Comparison of ENCODE assay signal across 1 cellular context in the genomic region with DNA sequence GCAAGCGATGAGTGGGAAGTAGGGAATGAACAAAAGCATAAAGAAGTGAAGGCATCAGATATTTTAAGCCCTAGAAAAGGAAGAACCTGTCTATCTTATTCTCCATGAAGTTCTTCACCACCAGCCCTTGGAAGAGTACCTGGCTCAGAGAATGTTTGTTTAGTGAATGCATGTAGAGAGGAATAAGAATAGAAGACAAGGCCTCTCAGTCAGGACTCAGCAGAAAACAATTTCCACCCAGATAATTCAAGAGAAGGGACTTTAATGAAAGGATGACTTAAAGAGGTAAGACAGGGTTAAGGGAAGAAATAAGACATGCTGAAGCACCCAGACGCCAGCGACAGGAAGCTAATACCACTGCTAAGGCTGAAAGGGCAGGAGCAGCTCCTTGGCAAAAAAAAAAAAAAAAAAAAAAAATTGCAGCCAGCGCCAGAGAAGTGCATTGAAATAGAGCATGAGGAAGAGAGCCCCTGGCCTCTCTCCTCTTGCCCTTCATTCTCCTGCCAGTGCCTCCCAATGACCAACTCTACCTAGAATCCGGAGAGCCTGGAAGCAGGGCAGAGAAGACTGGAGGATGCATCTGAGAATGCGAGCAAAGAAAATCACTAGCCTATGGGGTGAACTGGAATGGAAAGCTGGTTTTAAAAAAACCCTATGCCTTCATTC.
TF ChIP-seq lines count a peak whose summit lies in the region.

No MANE protein-coding gene starts in this region.

TF ChIP-seq in GM23338, 12 proteins besides CTCF, POLR2A, EP300 and RAD21 (continued from another document):
- TF ChIP-seq, protein P1, sequence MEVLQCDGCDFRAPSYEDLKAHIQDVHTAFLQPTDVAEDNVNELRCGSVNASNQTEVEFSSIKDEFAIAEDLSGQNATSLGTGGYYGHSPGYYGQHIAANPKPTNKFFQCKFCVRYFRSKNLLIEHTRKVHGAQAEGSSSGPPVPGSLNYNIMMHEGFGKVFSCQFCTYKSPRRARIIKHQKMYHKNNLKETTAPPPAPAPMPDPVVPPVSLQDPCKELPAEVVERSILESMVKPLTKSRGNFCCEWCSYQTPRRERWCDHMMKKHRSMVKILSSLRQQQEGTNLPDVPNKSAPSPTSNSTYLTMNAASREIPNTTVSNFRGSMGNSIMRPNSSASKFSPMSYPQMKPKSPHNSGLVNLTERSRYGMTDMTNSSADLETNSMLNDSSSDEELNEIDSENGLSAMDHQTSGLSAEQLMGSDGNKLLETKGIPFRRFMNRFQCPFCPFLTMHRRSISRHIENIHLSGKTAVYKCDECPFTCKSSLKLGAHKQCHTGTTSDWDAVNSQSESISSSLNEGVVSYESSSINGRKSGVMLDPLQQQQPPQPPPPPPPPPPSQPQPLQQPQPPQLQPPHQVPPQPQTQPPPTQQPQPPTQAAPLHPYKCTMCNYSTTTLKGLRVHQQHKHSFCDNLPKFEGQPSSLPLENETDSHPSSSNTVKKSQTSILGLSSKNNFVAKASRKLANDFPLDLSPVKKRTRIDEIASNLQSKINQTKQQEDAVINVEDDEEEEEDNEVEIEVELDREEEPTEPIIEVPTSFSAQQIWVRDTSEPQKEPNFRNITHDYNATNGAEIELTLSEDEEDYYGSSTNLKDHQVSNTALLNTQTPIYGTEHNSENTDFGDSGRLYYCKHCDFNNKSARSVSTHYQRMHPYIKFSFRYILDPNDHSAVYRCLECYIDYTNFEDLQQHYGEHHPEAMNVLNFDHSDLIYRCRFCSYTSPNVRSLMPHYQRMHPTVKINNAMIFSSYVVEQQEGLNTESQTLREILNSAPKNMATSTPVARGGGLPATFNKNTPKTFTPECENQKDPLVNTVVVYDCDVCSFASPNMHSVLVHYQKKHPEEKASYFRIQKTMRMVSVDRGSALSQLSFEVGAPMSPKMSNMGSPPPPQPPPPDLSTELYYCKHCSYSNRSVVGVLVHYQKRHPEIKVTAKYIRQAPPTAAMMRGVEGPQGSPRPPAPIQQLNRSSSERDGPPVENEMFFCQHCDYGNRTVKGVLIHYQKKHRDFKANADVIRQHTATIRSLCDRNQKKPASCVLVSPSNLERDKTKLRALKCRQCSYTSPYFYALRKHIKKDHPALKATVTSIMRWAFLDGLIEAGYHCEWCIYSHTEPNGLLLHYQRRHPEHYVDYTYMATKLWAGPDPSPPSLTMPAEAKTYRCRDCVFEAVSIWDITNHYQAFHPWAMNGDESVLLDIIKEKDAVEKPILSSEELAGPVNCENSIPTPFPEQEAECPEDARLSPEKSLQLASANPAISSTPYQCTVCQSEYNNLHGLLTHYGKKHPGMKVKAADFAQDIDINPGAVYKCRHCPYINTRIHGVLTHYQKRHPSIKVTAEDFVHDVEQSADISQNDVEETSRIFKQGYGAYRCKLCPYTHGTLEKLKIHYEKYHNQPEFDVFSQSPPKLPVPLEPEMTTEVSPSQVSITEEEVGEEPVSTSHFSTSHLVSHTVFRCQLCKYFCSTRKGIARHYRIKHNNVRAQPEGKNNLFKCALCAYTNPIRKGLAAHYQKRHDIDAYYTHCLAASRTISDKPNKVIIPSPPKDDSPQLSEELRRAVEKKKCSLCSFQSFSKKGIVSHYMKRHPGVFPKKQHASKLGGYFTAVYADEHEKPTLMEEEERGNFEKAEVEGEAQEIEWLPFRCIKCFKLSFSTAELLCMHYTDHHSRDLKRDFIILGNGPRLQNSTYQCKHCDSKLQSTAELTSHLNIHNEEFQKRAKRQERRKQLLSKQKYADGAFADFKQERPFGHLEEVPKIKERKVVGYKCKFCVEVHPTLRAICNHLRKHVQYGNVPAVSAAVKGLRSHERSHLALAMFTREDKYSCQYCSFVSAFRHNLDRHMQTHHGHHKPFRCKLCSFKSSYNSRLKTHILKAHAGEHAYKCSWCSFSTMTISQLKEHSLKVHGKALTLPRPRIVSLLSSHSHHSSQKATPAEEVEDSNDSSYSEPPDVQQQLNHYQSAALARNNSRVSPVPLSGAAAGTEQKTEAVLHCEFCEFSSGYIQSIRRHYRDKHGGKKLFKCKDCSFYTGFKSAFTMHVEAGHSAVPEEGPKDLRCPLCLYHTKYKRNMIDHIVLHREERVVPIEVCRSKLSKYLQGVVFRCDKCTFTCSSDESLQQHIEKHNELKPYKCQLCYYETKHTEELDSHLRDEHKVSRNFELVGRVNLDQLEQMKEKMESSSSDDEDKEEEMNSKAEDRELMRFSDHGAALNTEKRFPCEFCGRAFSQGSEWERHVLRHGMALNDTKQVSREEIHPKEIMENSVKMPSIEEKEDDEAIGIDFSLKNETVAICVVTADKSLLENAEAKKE (CRISPR knock-in tag; IDR thresholded peaks at IDR 0.05), result peak; percentile 96
- no peak for TF ChIP-seq ZNF331 (CRISPR knock-in tag; IDR thresholded peaks at IDR 0.05; ENCODE audit: low read depth)
- TF ChIP-seq POLR2AphosphoS5 (IDR thresholded peaks at IDR 0.05; ENCODE audit: low read depth), result no peak
